9 cellular contexts compared by ENCODE assay signal in the genomic region with DNA sequence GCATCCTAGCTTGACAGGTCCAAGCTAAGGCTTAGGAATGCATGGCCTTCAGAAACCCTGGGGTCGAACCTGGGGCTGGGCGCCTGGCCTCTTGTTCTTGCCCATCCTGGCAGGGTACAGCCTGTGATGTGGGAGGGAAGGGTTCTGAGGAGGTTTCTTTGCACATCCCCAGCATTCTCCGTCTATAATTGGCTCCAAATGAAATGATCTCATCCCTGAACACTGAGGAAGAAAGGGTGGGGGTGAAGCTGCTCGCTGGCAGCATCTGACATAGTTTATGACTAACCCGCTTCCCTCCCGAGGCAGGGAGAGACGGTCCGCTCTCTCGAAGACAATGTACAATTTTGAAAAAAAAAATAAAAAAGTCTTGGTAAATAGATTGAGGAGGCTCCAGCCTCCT.
A peak's percentile ranks its signal among the peaks of the same experiment; 100 is the strongest.
DNase-seq lines count a peak whose midpoint lies in the region; ATAC-seq and TF ChIP-seq lines count a peak whose summit lies in the region.
"Had no signal": no experiment of that assay in that cellular context is flagged by ENCODE, and none has a peak within 500 bp of the region (broad histone marks: within the 10 kb centered on the region; RNA-seq: fewer than 3 reads in every experiment).

No MANE protein-coding gene starts in this region.

- H3K36me3 Mint-ChIP-seq in activated CD4-positive, alpha-beta T cell treated with anti-CD3 and anti-CD28 coated beads for 36 hours (ENCODE audit: low read depth): no peaks in the 10 kb centered on the region

- no peaks in the 10 kb centered on the region for H3K36me3 ChIP-seq in Peyer's patch

- H3K27me3 ChIP-seq in Peyer's patch: no peaks in the 10 kb centered on the region

- intact Hi-C loops in left ventricle myocardium superior (cut with micrococcal nuclease): no loop called here
- intact Hi-C loops in activated CD4-positive, alpha-beta T cell treated with anti-CD3 and anti-CD28 coated beads for 36 hours (cut with DNase I, micrococcal nuclease): no loop called here

- no peak for TF ChIP-seq CTCF in Peyer's patch (IDR thresholded peaks at IDR 0.05)

- H3K4me1 ChIP-seq in Peyer's patch: peaks cover 0 to 8% (median 0%) of the 10 kb centered on the region in 4 donors

- POLR2A ChIA-PET in activated CD4-positive, alpha-beta T cell treated with anti-CD3 and anti-CD28 coated beads for 36 hours (lab: Charles Lee): no interaction called here

- no peak for TF ChIP-seq POLR2A in Peyer's patch (IDR thresholded peaks at IDR 0.05)

- H3K9me3 ChIP-seq in Peyer's patch: no peaks in the 10 kb centered on the region

- H3K27ac Mint-ChIP-seq in activated CD4-positive, alpha-beta T cell treated with anti-CD3 and anti-CD28 coated beads for 36 hours: no peak overlapping the region

- no peak overlapping the region for H3K4me3 Mint-ChIP-seq in activated CD4-positive, alpha-beta T cell treated with anti-CD3 and anti-CD28 coated beads for 36 hours

- peak; percentile 97 for ATAC-seq in left ventricle myocardium superior
- ATAC-seq in activated CD4-positive, alpha-beta T cell treated with anti-CD3 and anti-CD28 coated beads for 36 hours: no peak
- ATAC-seq in GM19023 (IDR thresholded peaks at IDR 0.05; ENCODE audit: unreplicated experiment): no peak
- no peak for ATAC-seq in HG02610 (IDR thresholded peaks at IDR 0.05; ENCODE audit: unreplicated experiment)

- no peaks in the 10 kb centered on the region for H3K4me1 Mint-ChIP-seq in activated CD4-positive, alpha-beta T cell treated with anti-CD3 and anti-CD28 coated beads for 36 hours

- peak overlapping the region; percentile 87 for H3K27ac ChIP-seq in angular gyrus (ENCODE audit: low read depth, low read length)
- H3K27ac ChIP-seq in skin epidermis: peak overlapping the region in 13 of 21 experiments; percentile 22 to 83 (median 51)
- peak overlapping the region in 1 of 4 donors; percentile 52 for H3K27ac ChIP-seq in Peyer's patch

- CTCF ChIA-PET in activated CD4-positive, alpha-beta T cell treated with anti-CD3 and anti-CD28 coated beads for 36 hours (lab: Charles Lee): interaction anchor here (2.3 to 2.5 kb wide), 2 partner anchors 10 kb away, joined by 9 to 12 read pairs; no protein-coding TSS in a partner anchor

- H3K4me3 ChIP-seq in skin epidermis (no peak overlapping the region), Peyer's patch (no peak overlapping the region)

- no peaks in the 10 kb centered on the region for H3K9me3 Mint-ChIP-seq in activated CD4-positive, alpha-beta T cell treated with anti-CD3 and anti-CD28 coated beads for 36 hours (ENCODE audit: low read depth)

- DNase-seq in HPDE6-E6E7 (ENCODE audit: extremely low spot score): peak; percentile 100
- DNase-seq in left ventricle myocardium superior: peak; percentile 63
- no peak for DNase-seq in Peyer's patch
- DNase-seq in activated CD4-positive, alpha-beta T cell treated with anti-CD3 and anti-CD28 coated beads for 36 hours: no peak
- DNase-seq: stimulated activated CD4-positive, alpha-beta T cell treated with anti-CD3 and anti-CD28 coated beads, Interleukin-15, amount 100 ng/mL, for 24 hours had no signal

- H3K27me3 Mint-ChIP-seq in activated CD4-positive, alpha-beta T cell treated with anti-CD3 and anti-CD28 coated beads for 36 hours: peaks cover 6% of the 10 kb centered on the region

Comparison
In these comparisons a context has a peak if more than half of its experiments do, and no peak if none do; other contexts are left out.
1. DNase-seq: peak in HPDE6-E6E7 (single experiment) and left ventricle myocardium superior (single experiment); none in Peyer's patch (0 of 3) and activated CD4-positive, alpha-beta T cell treated with anti-CD3 and anti-CD28 coated beads for 36 hours (single experiment).